In genomic region chr6:119307041-119307440, GRCh38 we compare ENCODE assay signal across 23 cellular contexts.
"Had no signal": no experiment of that assay in that cellular context is flagged by ENCODE, and none has a peak within 500 bp of the region (broad histone marks: within the 10 kb centered on the region; RNA-seq: fewer than 3 reads in every experiment).

No MANE protein-coding gene starts in this region.

- DNase-seq: colonic mucosa; effector CD8-positive, alpha-beta T cell; endodermal cell; esophagus squamous epithelium; left ventricle myocardium superior; lower lobe of right lung; mucosa of descending colon; naive B cell; pancreas; spleen; stimulated activated CD4-positive, alpha-beta T cell treated with anti-CD3 and anti-CD28 coated beads, Interleukin-4, amount 100 ng/mL, for 4 hours; stimulated activated naive CD8-positive, alpha-beta T cell treated with anti-CD3 and anti-CD28 coated beads, Interleukin-15, Interleukin-2, amounts not matched to agents 100 U/mL and 50 U/mL, for 24 hours; upper lobe of left lung; uterus had no signal

- H3K27me3 Mint-ChIP-seq: naive B cell; natural killer cell treated with Interleukin-12 subunit alpha and Interleukin-12 subunit beta and Interleukin-15 and Interleukin-18, amount 100 ng/mL, for 72 hours; stimulated activated memory B cell treated with anti-CD40 and anti-IgM and Interleukin-4, amounts not matched to agents 10 μg/mL and 1 μg/mL and 100 μg/mL, for 72 hours had no signal

- H3K4me3 ChIP-seq: colonic mucosa, esophagus squamous epithelium, lower lobe of right lung, mucosa of descending colon, pancreas, spleen, thoracic aorta, tibial nerve, upper lobe of left lung, uterus had no signal

- FAIRE-seq: frontal cortex, keratinocyte had no signal

- H3K4me1 ChIP-seq: colonic mucosa had no signal

- H3K27ac Mint-ChIP-seq: dendritic cell treated with granulocyte-macrophage colony-stimulating factor and Interleukin-4, amounts not matched to agents 40 ng/mL and 50 ng/mL, for 4 days; endodermal cell; stimulated activated memory B cell treated with anti-CD40 and anti-IgM and Interleukin-4, amounts not matched to agents 10 μg/mL and 1 μg/mL and 100 μg/mL, for 72 hours had no signal

- H3K9me3 Mint-ChIP-seq: dendritic cell treated with granulocyte-macrophage colony-stimulating factor and Interleukin-4, amounts not matched to agents 40 ng/mL and 50 ng/mL, for 4 days; endodermal cell; naive B cell; natural killer cell treated with Interleukin-12 subunit alpha and Interleukin-12 subunit beta and Interleukin-15 and Interleukin-18, amount 100 ng/mL, for 72 hours; neural crest cell; stimulated activated memory B cell treated with anti-CD40 and anti-IgM and Interleukin-4, amounts not matched to agents 10 μg/mL and 1 μg/mL and 100 μg/mL, for 72 hours had no signal

- H3K4me1 Mint-ChIP-seq: stimulated activated memory B cell treated with anti-CD40 and anti-IgM and Interleukin-4, amounts not matched to agents 10 μg/mL and 1 μg/mL and 100 μg/mL, for 72 hours had no signal

- H3K27ac ChIP-seq: colonic mucosa, esophagus squamous epithelium, lower lobe of right lung, neutrophil, pancreas, spleen, thoracic aorta, tibial nerve, upper lobe of left lung, uterus had no signal

- H3K9me3 ChIP-seq: colonic mucosa, esophagus squamous epithelium, lower lobe of right lung, mucosa of descending colon, neutrophil, pancreas, spleen, thoracic aorta, tibial nerve, upper lobe of left lung, uterus had no signal

- H3K36me3 ChIP-seq: colonic mucosa, neutrophil, pancreas, thoracic aorta, uterus had no signal

- H3K27me3 ChIP-seq: colonic mucosa, esophagus squamous epithelium, neutrophil, pancreas, spleen, tibial nerve, upper lobe of left lung, uterus had no signal

- H3K4me3 Mint-ChIP-seq: dendritic cell treated with granulocyte-macrophage colony-stimulating factor and Interleukin-4, amounts not matched to agents 40 ng/mL and 50 ng/mL, for 4 days; endodermal cell; naive B cell; natural killer cell treated with Interleukin-12 subunit alpha and Interleukin-12 subunit beta and Interleukin-15 and Interleukin-18, amount 100 ng/mL, for 72 hours; neural crest cell; stimulated activated memory B cell treated with anti-CD40 and anti-IgM and Interleukin-4, amounts not matched to agents 10 μg/mL and 1 μg/mL and 100 μg/mL, for 72 hours had no signal
